In the genomic region with DNA sequence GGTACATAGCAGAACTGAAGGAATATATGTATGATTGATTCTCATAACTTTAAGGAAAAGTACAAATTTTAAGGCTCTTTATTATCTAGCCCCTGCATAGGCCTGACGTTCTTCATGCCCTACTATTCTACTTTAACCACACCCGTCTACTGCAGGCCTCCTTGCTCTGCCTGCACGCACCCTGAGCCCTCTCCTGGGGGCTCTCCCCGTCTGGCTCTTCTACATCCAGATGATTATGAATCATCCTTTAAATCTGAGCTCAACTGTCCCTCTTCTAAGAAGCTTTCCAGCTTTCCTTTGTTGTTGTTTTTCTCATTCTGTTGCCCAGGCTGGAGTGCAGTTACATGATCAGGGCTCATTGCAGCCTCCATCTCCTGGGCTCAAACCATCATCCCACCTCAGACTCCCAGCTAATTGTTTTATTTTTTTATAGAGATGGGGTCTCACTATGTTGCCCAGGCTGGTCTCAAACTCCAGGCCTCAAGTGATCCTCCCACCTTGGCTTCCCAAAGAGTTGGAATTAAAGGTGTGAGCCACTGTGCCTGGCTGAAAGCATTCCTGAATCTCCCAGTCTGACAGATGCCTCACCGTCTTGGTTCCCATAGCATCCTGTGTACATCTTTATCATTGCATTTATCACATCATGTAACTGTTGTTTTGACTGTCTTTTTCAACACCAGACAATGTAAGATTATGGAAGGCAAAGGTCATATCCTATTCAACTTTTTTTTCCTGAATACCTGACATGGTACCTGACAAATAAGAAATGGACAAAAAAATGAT, we compare ENCODE assay signal across 22 cellular contexts.
DNase-seq lines count a peak whose midpoint lies in the region; ATAC-seq and TF ChIP-seq lines count a peak whose summit lies in the region.
"Had no signal": no experiment of that assay in that cellular context is flagged by ENCODE, and none has a peak within 500 bp of the region (broad histone marks: within the 10 kb centered on the region; RNA-seq: fewer than 3 reads in every experiment).

No MANE protein-coding gene starts in this region.

- H3K9ac ChIP-seq in HCT116 (ENCODE audit: low read length) = no peak overlapping the region

- H3K27me3 ChIP-seq in HCT116 (ENCODE audit: insufficient read depth, low read length) (no peaks in the 10 kb centered on the region), foreskin keratinocyte (no peaks in the 10 kb centered on the region), suprapubic skin (no peaks in the 10 kb centered on the region)
- H3K27me3 ChIP-seq: right atrium auricular region, upper lobe of left lung had no signal

- intact Hi-C loops in HCT116 (cut with micrococcal nuclease) = no loop called here

- TF ChIP-seq RAD21 in HCT116 (IDR thresholded peaks at IDR 0.05; ENCODE audit: low read depth) = no peak

- no peaks in the 10 kb centered on the region for H3K9me3 Mint-ChIP-seq in WTC11
- H3K9me3 Mint-ChIP-seq in activated CD8-positive, alpha-beta memory T cell treated with anti-CD3 and anti-CD28 coated beads, Interleukin-2, amount 10 ng/mL, durations not matched to agents 7 days and 5 days (ENCODE audit: low read depth) = peaks cover 2% of the 10 kb centered on the region
- H3K9me3 Mint-ChIP-seq: nephron had no signal

- BruUV-seq in HCT116 (replicated peaks; lab: Mats Ljungman, UMichigan) = no TSS peak

- POLR2A ChIA-PET in HCT116 (lab: Charles Lee) (no interaction called here), WTC11 (lab: Charles Lee) (no interaction called here)

- H3K9me2 ChIP-seq in HCT116 (ENCODE audit: insufficient read depth) = no peaks in the 10 kb centered on the region; the same call in 1 of the 2 replicates

- peak overlapping the region; percentile 31; the same call in 1 of the 2 replicates for H3K4me2 ChIP-seq in HCT116 (ENCODE audit: low read length)

- CTCF ChIA-PET in HCT116 (lab: Charles Lee) = no interaction called here
- CTCF ChIA-PET in WTC11 (lab: Charles Lee) = no interaction called here
- CTCF ChIA-PET in activated CD8-positive, alpha-beta memory T cell treated with anti-CD3 and anti-CD28 coated beads, Interleukin-2, amount 10 ng/mL, durations not matched to agents 7 days and 5 days (lab: Charles Lee) = no interaction called here

- H3K4me3 Mint-ChIP-seq in WTC11 = no peak overlapping the region
- H3K4me3 Mint-ChIP-seq in activated CD8-positive, alpha-beta memory T cell treated with anti-CD3 and anti-CD28 coated beads, Interleukin-2, amount 10 ng/mL, durations not matched to agents 7 days and 5 days = no peak overlapping the region
- H3K4me3 Mint-ChIP-seq: CD4-positive, alpha-beta memory T cell; central memory CD8-positive, alpha-beta T cell; nephron; T-helper 17 cell had no signal

- H3K27ac Mint-ChIP-seq in WTC11 = no peak overlapping the region
- no peak overlapping the region for H3K27ac Mint-ChIP-seq in activated CD8-positive, alpha-beta memory T cell treated with anti-CD3 and anti-CD28 coated beads, Interleukin-2, amount 10 ng/mL, durations not matched to agents 7 days and 5 days
- H3K27ac Mint-ChIP-seq: activated naive CD4-positive, alpha-beta T cell treated with anti-CD3 and anti-CD28 coated beads, Interleukin-2, amount 50 U/mL, for 72 hours; CD4-positive, alpha-beta memory T cell; nephron; T-helper 17 cell had no signal

- 0 out of 2 replicates have a peak, but pooled peaks cover 2% of the 10 kb centered on the region for H3K36me3 Mint-ChIP-seq in WTC11
- H3K36me3 Mint-ChIP-seq in activated CD8-positive, alpha-beta memory T cell treated with anti-CD3 and anti-CD28 coated beads, Interleukin-2, amount 10 ng/mL, durations not matched to agents 7 days and 5 days = no peaks in the 10 kb centered on the region
- H3K36me3 Mint-ChIP-seq: activated naive CD4-positive, alpha-beta T cell treated with anti-CD3 and anti-CD28 coated beads, Interleukin-2, amount 50 U/mL, for 72 hours; CD4-positive, alpha-beta memory T cell had no signal

- H2AFZ ChIP-seq in HCT116 (ENCODE audit: low read depth, low read length, poor library complexity, severe bottlenecking) = no peak overlapping the region

- RAD21 ChIA-PET in HCT116 (lab: Charles Lee; ENCODE audit: low non-redundant PET in 1 of 2, low total read pairs in 2 of 2, uncharacterized antibody in 2 of 2, unreplicated experiment in 2 of 2) = no interaction called here

- H3K9me3 ChIP-seq in HCT116 (ENCODE audit: control insufficient read depth in 1 of 2, insufficient read depth in 1 of 2, low read depth in 1 of 2, low read length in 2 of 2) = no peaks in the 10 kb centered on the region
- H3K9me3 ChIP-seq in suprapubic skin = no peaks in the 10 kb centered on the region
- H3K9me3 ChIP-seq: right atrium auricular region, upper lobe of left lung had no signal

- no peak for TF ChIP-seq CTCF in HCT116 (IDR thresholded peaks at IDR 0.05 in 2 of 3, conservative IDR thresholded peaks at IDR 0.05 in 1 of 3; ENCODE audit: borderline replicate concordance in 1 of 3, insufficient read depth in 1 of 3, low read depth in 2 of 3, low read length in 2 of 3)
- TF ChIP-seq CTCF in WTC11 (IDR thresholded peaks at IDR 0.05) = no peak
- no peak for TF ChIP-seq CTCF in foreskin keratinocyte (conservative IDR thresholded peaks at IDR 0.05)
- TF ChIP-seq CTCF in suprapubic skin (IDR thresholded peaks at IDR 0.05) = no peak

- TF ChIP-seq POLR2A in HCT116 (IDR thresholded peaks at IDR 0.05; ENCODE audit: borderline replicate concordance, extremely low read depth, insufficient read depth, insufficient read length) = no peak
- TF ChIP-seq POLR2A in suprapubic skin (IDR thresholded peaks at IDR 0.05) = no peak

- no peaks in the 10 kb centered on the region for H3K27me3 Mint-ChIP-seq in WTC11 (ENCODE audit: low read depth)
- H3K27me3 Mint-ChIP-seq in activated CD8-positive, alpha-beta memory T cell treated with anti-CD3 and anti-CD28 coated beads, Interleukin-2, amount 10 ng/mL, durations not matched to agents 7 days and 5 days = no peaks in the 10 kb centered on the region
- H3K27me3 Mint-ChIP-seq: central memory CD8-positive, alpha-beta T cell; T-helper 17 cell had no signal

- ATAC-seq in HCT116 = no peak
- ATAC-seq in WTC11 = no peak
- ATAC-seq in foreskin keratinocyte = peak; percentile 81
- no peak for ATAC-seq in activated CD8-positive, alpha-beta memory T cell treated with anti-CD3 and anti-CD28 coated beads, Interleukin-2, amount 10 ng/mL, durations not matched to agents 7 days and 5 days
- ATAC-seq: activated naive CD4-positive, alpha-beta T cell treated with anti-CD3 and anti-CD28 coated beads, Interleukin-2, amount 50 U/mL, for 72 hours; esophagus mucosa; Panc1; T-helper 17 cell had no signal

- no peak for DNase-seq in HCT116 (ENCODE audit: low read depth, low spot score)
- DNase-seq in WTC11 (ENCODE audit: low spot score) = no peak
- DNase-seq in foreskin keratinocyte = peak; percentile 78 to 87
- DNase-seq in suprapubic skin (ENCODE audit: low spot score in 2 of 2) = no peak
- DNase-seq in activated CD8-positive, alpha-beta memory T cell treated with anti-CD3 and anti-CD28 coated beads, Interleukin-2, amount 10 ng/mL, durations not matched to agents 7 days and 5 days = no peak
- no peak for DNase-seq in COLO829 (ENCODE audit: low spot score)
- no peak for DNase-seq in NCI-H510A treated with DMSO at 0.1 percent for 48 hours (lab: John Stamatoyannopoulos, UW)
- no peak for DNase-seq in SHP77 treated with DMSO at 0.1 percent for 48 hours (lab: John Stamatoyannopoulos, UW)
- DNase-seq: activated CD4-positive, alpha-beta T cell treated with anti-CD3 and anti-CD28 coated beads for 48 hours; activated T-cell treated with anti-CD3 and anti-CD28 coated beads for 4 hours; CD4-positive, alpha-beta memory T cell; NCI-H146; NCI-H524 treated with DMSO at 0.1 percent for 48 hours; stimulated activated CD4-positive, alpha-beta T cell treated with anti-CD3 and anti-CD28 coated beads, Interleukin-4, amount 100 ng/mL, for 1 hour; T-helper 17 cell; upper lobe of left lung had no signal

- WGBS in suprapubic skin = 79% methylated on average over 5 of the region's 5 CpGs

- H3K4me3 ChIP-seq in HCT116 (replicated peaks in 1 of 2; ENCODE audit: low read depth in 1 of 2, low read length in 2 of 2) (no peak overlapping the region), suprapubic skin (no peak overlapping the region)
- H3K4me3 ChIP-seq: right atrium auricular region, upper lobe of left lung had no signal

- no peaks in the 10 kb centered on the region for H4K20me1 ChIP-seq in HCT116 (ENCODE audit: insufficient read depth)

- H3K4me1 ChIP-seq in HCT116 (ENCODE audit: control insufficient read depth in 1 of 2, insufficient read depth in 2 of 2, low read length in 2 of 2) = peaks cover 5 to 23% of the 10 kb centered on the region in 2 experiments; a peak in 3 of 4 replicates
- peaks cover 36% of the 10 kb centered on the region for H3K4me1 ChIP-seq in foreskin keratinocyte
- H3K4me1 ChIP-seq in suprapubic skin = no peaks in the 10 kb centered on the region
- H3K4me1 ChIP-seq: right atrium auricular region had no signal

- H3K36me3 ChIP-seq in HCT116 (ENCODE audit: control insufficient read depth in 1 of 2, insufficient read depth in 2 of 2, low read length in 2 of 2) = no peaks in the 10 kb centered on the region
- peaks cover 6% of the 10 kb centered on the region for H3K36me3 ChIP-seq in suprapubic skin
- H3K36me3 ChIP-seq: right atrium auricular region had no signal

- no peak overlapping the region for H3K27ac ChIP-seq in HCT116 (ENCODE audit: low read depth, low read length)
- H3K27ac ChIP-seq in foreskin keratinocyte = no peak overlapping the region
- H3K27ac ChIP-seq in suprapubic skin = peak overlapping the region; percentile 16
- H3K27ac ChIP-seq: right atrium auricular region, upper lobe of left lung had no signal

- peaks cover 32% of the 10 kb centered on the region for H3K4me1 Mint-ChIP-seq in WTC11
- no peaks in the 10 kb centered on the region for H3K4me1 Mint-ChIP-seq in activated CD8-positive, alpha-beta memory T cell treated with anti-CD3 and anti-CD28 coated beads, Interleukin-2, amount 10 ng/mL, durations not matched to agents 7 days and 5 days
- H3K4me1 Mint-ChIP-seq: CD4-positive, alpha-beta memory T cell; central memory CD8-positive, alpha-beta T cell; nephron; T-helper 17 cell had no signal

- no peaks in the 10 kb centered on the region for H3K79me2 ChIP-seq in HCT116 (ENCODE audit: insufficient read depth, low read length)

- TF ChIP-seq EP300 in suprapubic skin (IDR thresholded peaks at IDR 0.05) = no peak

TF ChIP-seq in HCT116, 20 proteins besides CTCF, POLR2A, EP300 and RAD21 (continues in another document):
- TF ChIP-seq CBX3 (IDR thresholded peaks at IDR 0.05; ENCODE audit: low read depth) (no peak), CEBPB (IDR thresholded peaks at IDR 0.05; ENCODE audit: low read depth) (no peak), ZNF274 (IDR thresholded peaks at IDR 0.05; ENCODE audit: low read depth, low read length) (no peak), EZH2phosphoT487 (IDR thresholded peaks at IDR 0.05; ENCODE audit: borderline replicate concordance) (no peak), ELF1 (IDR thresholded peaks at IDR 0.05; ENCODE audit: borderline replicate concordance, low read depth) (no peak)

TF ChIP-seq in WTC11, 78 proteins besides CTCF, POLR2A, EP300 and RAD21:
- TF ChIP-seq ZNF121 (CRISPR knock-in tag; IDR thresholded peaks at IDR 0.05) (peak; percentile 53; the same call in 1 of the 2 replicates), EMX1 (CRISPR knock-in tag; IDR thresholded peaks at IDR 0.05) (no peak)

Comparison
In these comparisons a context has a peak if more than half of its experiments do, and no peak if none do; other contexts are left out.
1. DNase-seq: peak in foreskin keratinocyte (2 of 2); none in HCT116 (single experiment), WTC11 (single experiment), suprapubic skin (0 of 2), activated CD8-positive, alpha-beta memory T cell treated with anti-CD3 and anti-CD28 coated beads, Interleukin-2, amount 10 ng/mL, durations not matched to agents 7 days and 5 days (single experiment), COLO829 (single experiment), NCI-H510A treated with DMSO at 0.1 percent for 48 hours (single experiment) and SHP77 treated with DMSO at 0.1 percent for 48 hours (single experiment).